ENCODE assay signal across 14 cellular contexts in the genomic region with DNA sequence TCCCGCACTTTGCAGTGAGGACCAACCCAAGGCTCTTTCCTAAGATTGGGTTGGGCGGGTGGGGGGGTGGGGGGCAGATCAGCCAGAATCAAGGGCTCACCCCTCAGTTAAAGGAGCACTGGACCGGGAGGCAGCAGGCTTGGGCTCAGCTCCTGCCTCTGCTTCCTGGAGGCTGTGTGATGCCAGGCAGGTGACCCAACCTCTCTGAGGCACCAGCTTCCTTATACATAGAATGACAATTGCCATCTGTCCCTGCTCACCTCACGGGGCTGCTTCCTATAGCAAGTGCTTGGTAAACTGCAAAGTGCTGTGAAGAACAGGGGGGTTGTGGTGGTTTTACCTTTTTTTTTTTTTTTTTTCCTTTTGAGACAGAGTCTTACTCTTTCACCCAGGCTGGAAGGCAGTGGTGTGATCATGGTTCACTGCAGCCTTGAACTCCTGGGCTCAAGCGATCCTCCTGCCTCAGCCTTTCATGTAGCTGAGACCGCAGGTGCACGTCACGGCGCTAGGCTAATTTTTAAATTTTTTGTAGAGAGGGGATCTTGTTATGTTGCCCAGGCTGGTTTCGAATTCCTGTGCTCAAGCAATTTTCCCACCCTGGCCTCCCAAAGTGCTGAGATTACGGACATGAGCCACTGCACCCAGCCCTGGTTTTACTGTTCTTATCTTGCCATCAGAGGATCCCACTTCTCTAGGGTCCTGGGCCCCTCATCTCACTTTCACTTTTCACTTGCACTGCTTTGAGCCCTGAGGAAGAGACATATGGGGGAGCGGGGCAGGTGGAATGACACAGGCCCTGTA. TPM values are rescaled to one million over a fixed set of nuclear protein-coding genes. Genes with fewer than 3 reads are reported as not detected.
DNase-seq lines count a peak whose midpoint lies in the region; ATAC-seq and TF ChIP-seq lines count a peak whose summit lies in the region.
"Had no signal": no experiment of that assay in that cellular context is flagged by ENCODE, and none has a peak within 500 bp of the region (broad histone marks: within the 10 kb centered on the region; RNA-seq: fewer than 3 reads in every experiment).

No MANE protein-coding gene starts in this region.

- H3K4me3 ChIP-seq in Karpas-422 (ENCODE audit: low read length) (peak overlapping the region; percentile 29; the same call in 1 of the 2 replicates), Peyer's patch (no peak overlapping the region)
- H3K4me3 ChIP-seq: HAP-1, heart right ventricle, left ventricle myocardium inferior had no signal

- peaks cover 2% of the 10 kb centered on the region for H3K27me3 Mint-ChIP-seq in activated T-cell treated with anti-CD3 and anti-CD28 coated beads, Interleukin-2, amount 50 U/mL, for 24 hours
- H3K27me3 Mint-ChIP-seq in central memory CD8-positive, alpha-beta T cell: no peaks in the 10 kb centered on the region

- H3K27me3 ChIP-seq in Karpas-422 (ENCODE audit: low read length) (no peaks in the 10 kb centered on the region), Peyer's patch (no peaks in the 10 kb centered on the region)
- H3K27me3 ChIP-seq: heart right ventricle had no signal

- no peaks in the 10 kb centered on the region for H3K9me3 Mint-ChIP-seq in activated T-cell treated with anti-CD3 and anti-CD28 coated beads, Interleukin-2, amount 50 U/mL, for 24 hours
- H3K9me3 Mint-ChIP-seq in central memory CD8-positive, alpha-beta T cell: no peaks in the 10 kb centered on the region

- H3K4me1 Mint-ChIP-seq in activated T-cell treated with anti-CD3 and anti-CD28 coated beads, Interleukin-2, amount 50 U/mL, for 24 hours (ENCODE audit: low read depth): peaks cover 23% of the 10 kb centered on the region
- H3K4me1 Mint-ChIP-seq in central memory CD8-positive, alpha-beta T cell: peaks cover 16% of the 10 kb centered on the region

- H3K36me3 Mint-ChIP-seq in activated T-cell treated with anti-CD3 and anti-CD28 coated beads, Interleukin-2, amount 50 U/mL, for 24 hours (ENCODE audit: low read depth): no peaks in the 10 kb centered on the region
- H3K36me3 Mint-ChIP-seq in central memory CD8-positive, alpha-beta T cell (ENCODE audit: insufficient read depth): peaks cover 2% of the 10 kb centered on the region

- H3K79me2 ChIP-seq in Karpas-422 (ENCODE audit: low read length): no peaks in the 10 kb centered on the region

- no peak for TF ChIP-seq POLR2A in Peyer's patch (IDR thresholded peaks at IDR 0.05)

- no peaks in the 10 kb centered on the region for H4K20me1 ChIP-seq in Karpas-422 (ENCODE audit: insufficient read depth, low read depth, low read length)

- no peak for DNase-seq in activated T-cell treated with anti-CD3 and anti-CD28 coated beads, Interleukin-2, amount 50 U/mL, for 24 hours
- DNase-seq in activated T-cell treated with anti-CD3 and anti-CD28 coated beads, Interleukin-2, amount 50 U/mL, for 1 hour: no peak
- DNase-seq in Karpas-422 (no peak), NCI-H774 (lab: John Stamatoyannopoulos, UW) (no peak), hypothalamus (lab: John Stamatoyannopoulos, UW) (no peak), Peyer's patch (no peak)
- DNase-seq in central memory CD8-positive, alpha-beta T cell (ENCODE audit: low spot score in 2 of 2): no peak
- DNase-seq in stimulated activated naive CD4-positive, alpha-beta T cell (lab: John Stamatoyannopoulos, UW): peak in 4 of 6 experiments; percentile 20 to 93 (median 92)
- DNase-seq: activated CD8-positive, alpha-beta memory T cell treated with anti-CD3 and anti-CD28 coated beads, Interleukin-2, amount 50 U/mL, for 4 hours; brain microvascular endothelial cell; heart right ventricle; left ventricle myocardium inferior; NCI-H2171 had no signal

- H3K9me2 ChIP-seq in Karpas-422 (replicated peaks; ENCODE audit: insufficient read depth, low read length): no peaks in the 10 kb centered on the region

- no peak overlapping the region for H3K4me3 Mint-ChIP-seq in activated T-cell treated with anti-CD3 and anti-CD28 coated beads, Interleukin-2, amount 50 U/mL, for 24 hours
- peak overlapping the region; percentile 65 for H3K4me3 Mint-ChIP-seq in central memory CD8-positive, alpha-beta T cell

- peak; percentile 40 for ATAC-seq in central memory CD8-positive, alpha-beta T cell (replicated peaks; ENCODE audit: extremely low read depth, poor library complexity, severe bottlenecking)
- ATAC-seq: heart right ventricle had no signal

- H3K4me1 ChIP-seq in Karpas-422 (ENCODE audit: low read length) (peaks cover 61% of the 10 kb centered on the region), Peyer's patch (peaks cover 0 to 20% (median 0%) of the 10 kb centered on the region in 4 donors)
- H3K4me1 ChIP-seq: HAP-1 had no signal

- peak overlapping the region; percentile 58 for H3K4me2 ChIP-seq in Karpas-422 (ENCODE audit: low read depth, low read length, poor library complexity, severe bottlenecking)

- H3K36me3 ChIP-seq in Karpas-422 (ENCODE audit: insufficient read depth, low read length) (no peaks in the 10 kb centered on the region), Peyer's patch (no peaks in the 10 kb centered on the region)
- H3K36me3 ChIP-seq: brain microvascular endothelial cell, HAP-1, heart right ventricle, left ventricle myocardium inferior had no signal

- H3K9ac ChIP-seq in Karpas-422 (ENCODE audit: low read length): peak overlapping the region; percentile 60

- H3K27ac ChIP-seq in Karpas-422 (ENCODE audit: low read length): peak overlapping the region; percentile 100
- peak overlapping the region in 1 of 4 donors; percentile 75 for H3K27ac ChIP-seq in Peyer's patch
- H3K27ac ChIP-seq: brain microvascular endothelial cell, heart right ventricle, left ventricle myocardium inferior had no signal

- TF ChIP-seq CTCF in Peyer's patch (IDR thresholded peaks at IDR 0.05): no peak

- H3K9me3 ChIP-seq in Karpas-422 (ENCODE audit: low read length): no peaks in the 10 kb centered on the region
- no peaks in the 10 kb centered on the region for H3K9me3 ChIP-seq in Peyer's patch
- H3K9me3 ChIP-seq: HAP-1, heart right ventricle, left ventricle myocardium inferior had no signal

- H2AFZ ChIP-seq in Karpas-422 (ENCODE audit: low read length): no peak overlapping the region

- peak overlapping the region; percentile 9 for H3K27ac Mint-ChIP-seq in activated T-cell treated with anti-CD3 and anti-CD28 coated beads, Interleukin-2, amount 50 U/mL, for 24 hours
- H3K27ac Mint-ChIP-seq in central memory CD8-positive, alpha-beta T cell (ENCODE audit: low read depth): peak overlapping the region; percentile 38

RNA-seq across cellular contexts. Expression of a gene that starts 11.5 kb away (rescaled TPM):
- 2.3 and 3.2 TPM in 2 replicates for total RNA-seq in Karpas-422 (2014; rRNA removed; shearing (Covaris generic); ENCODE audit: low replicate concordance)
- total RNA-seq in Peyer's patch: 1 to 10 TPM; 1.1 to 3.3 (median 2.4) TPM

Comparison
In these comparisons a context has a peak if more than half of its experiments do, and no peak if none do; other contexts are left out.
1. DNase-seq: peak in stimulated activated naive CD4-positive, alpha-beta T cell (4 of 6); none in activated T-cell treated with anti-CD3 and anti-CD28 coated beads, Interleukin-2, amount 50 U/mL, for 24 hours (single experiment), activated T-cell treated with anti-CD3 and anti-CD28 coated beads, Interleukin-2, amount 50 U/mL, for 1 hour (single experiment), Karpas-422 (single experiment), central memory CD8-positive, alpha-beta T cell (0 of 2), NCI-H774 (single experiment), hypothalamus (0 of 51) and Peyer's patch (0 of 3).